Comparison of ENCODE assay signal across 26 cellular contexts in the genomic region with DNA sequence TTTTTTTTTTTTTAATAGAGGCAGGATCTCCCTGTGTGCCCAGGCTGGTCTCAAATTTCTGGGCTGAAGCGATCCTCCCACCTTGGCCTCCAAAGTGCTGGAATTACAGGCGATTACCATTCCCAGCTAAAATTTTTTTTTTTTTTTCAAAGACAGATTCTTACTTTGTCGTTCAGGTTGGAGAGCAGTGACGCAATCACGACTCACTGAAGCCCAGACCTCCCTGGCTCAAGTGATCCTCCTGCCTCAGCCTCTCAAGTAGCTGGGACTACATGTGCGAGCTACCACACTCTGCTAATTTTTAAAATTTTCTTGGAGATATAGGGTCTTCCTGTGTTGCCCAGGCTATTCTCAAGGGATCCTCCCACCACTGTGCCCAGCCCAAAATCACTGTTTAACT. TPM values are rescaled to one million over a fixed set of nuclear protein-coding genes. Genes with fewer than 3 reads are reported as not detected.
DNase-seq lines count a peak whose midpoint lies in the region; ATAC-seq and TF ChIP-seq lines count a peak whose summit lies in the region.
"Had no signal": no experiment of that assay in that cellular context is flagged by ENCODE, and none has a peak within 500 bp of the region (broad histone marks: within the 10 kb centered on the region; RNA-seq: fewer than 3 reads in every experiment).

No MANE protein-coding gene starts in this region.

- no peaks in the 10 kb centered on the region for H3K79me2 ChIP-seq in mammary epithelial cell (ENCODE audit: insufficient read depth, low read length)

- H3K27me3 ChIP-seq in MG63 = no peaks in the 10 kb centered on the region
- no peaks in the 10 kb centered on the region for H3K27me3 ChIP-seq in mammary epithelial cell (ENCODE audit: insufficient read depth, low read length)
- H3K27me3 ChIP-seq in upper lobe of right lung = no peaks in the 10 kb centered on the region
- H3K27me3 ChIP-seq: dorsolateral prefrontal cortex, right atrium auricular region had no signal

- no peaks in the 10 kb centered on the region for H4K20me1 ChIP-seq in mammary epithelial cell (ENCODE audit: insufficient read depth, low read length)

- H3K36me3 ChIP-seq in MG63 (peaks cover 43% of the 10 kb centered on the region), mammary epithelial cell (ENCODE audit: insufficient read depth, low read length) (peaks cover 10% of the 10 kb centered on the region), upper lobe of right lung (peaks cover 43% of the 10 kb centered on the region)

- in situ Hi-C loops in mammary epithelial cell (cut with MboI; ENCODE audit: low sequenced_read_pairs in 2 of 2) = no loop called here

- ATAC-seq in HG02970 (IDR thresholded peaks at IDR 0.05; ENCODE audit: low FRiP score, unreplicated experiment) = no peak
- no peak for ATAC-seq in upper lobe of right lung
- ATAC-seq: naive thymus-derived CD8-positive, alpha-beta T cell; Panc1 had no signal

- no peak for TF ChIP-seq CTCF in mammary epithelial cell (conservative IDR thresholded peaks at IDR 0.05 in 1 of 2, IDR thresholded peaks at IDR 0.05 in 1 of 2; ENCODE audit: extremely low read depth in 1 of 2, insufficient read depth in 1 of 2, low read depth in 1 of 2, low read length in 2 of 2)
- TF ChIP-seq CTCF in upper lobe of right lung (IDR thresholded peaks at IDR 0.05) = no peak

- BruUV-seq in mammary epithelial cell (replicated peaks; lab: Mats Ljungman, UMichigan) = no TSS peak

- no peak overlapping the region for H3K4me3 ChIP-seq in MG63
- H3K4me3 ChIP-seq in mammary epithelial cell (replicated peaks in 1 of 3; ENCODE audit: insufficient read depth in 1 of 3, low read depth in 2 of 3, low read length in 3 of 3) = no peak overlapping the region
- no peak overlapping the region for H3K4me3 ChIP-seq in upper lobe of right lung
- H3K4me3 ChIP-seq: dorsolateral prefrontal cortex, right atrium auricular region, SK-N-MC had no signal

- H3K9me3 ChIP-seq in MG63 = no peaks in the 10 kb centered on the region
- no peaks in the 10 kb centered on the region for H3K9me3 ChIP-seq in mammary epithelial cell (replicated peaks; ENCODE audit: insufficient read depth, low read length)
- H3K9me3 ChIP-seq in upper lobe of right lung = no peaks in the 10 kb centered on the region
- H3K9me3 ChIP-seq: right atrium auricular region had no signal

- H3K9ac ChIP-seq in mammary epithelial cell (ENCODE audit: insufficient read depth, low read length) = no peak overlapping the region

- H3K27ac ChIP-seq in mammary epithelial cell (ENCODE audit: insufficient read depth, low read depth, low read length) = no peak overlapping the region
- H3K27ac ChIP-seq in upper lobe of right lung = no peak overlapping the region
- H3K27ac ChIP-seq: dorsolateral prefrontal cortex, epithelial cell of prostate, right atrium auricular region, SK-N-MC, WERI-Rb-1 had no signal

- H2AFZ ChIP-seq in mammary epithelial cell (ENCODE audit: low read depth, low read length) = no peak overlapping the region

- H3K4me1 ChIP-seq in mammary epithelial cell (ENCODE audit: insufficient read depth, low read length) (no peaks in the 10 kb centered on the region), upper lobe of right lung (no peaks in the 10 kb centered on the region)
- H3K4me1 ChIP-seq: right atrium auricular region had no signal

- intact Hi-C loops in mammary epithelial cell (cut with micrococcal nuclease) = no loop called here
- intact Hi-C loops in upper lobe of right lung (cut with DNase I) = no loop called here

- 93% methylated on average over 6 of the region's 6 CpGs for WGBS in mammary epithelial cell (ENCODE audit: low coverage, missing lambda C conversion rate)

- dilution Hi-C loops in mammary epithelial cell (cut with HindIII; ENCODE audit: low sequenced_read_pairs) = no loop called here

- DNase-seq in EL (peak; percentile 49), MG63 (peak; percentile 52), mammary epithelial cell (peak; percentile 12), kidney tubule cell (ENCODE audit: low spot score) (peak; percentile 35), NCI-H82 (lab: John Stamatoyannopoulos, UW) (no peak), NCI-H1417 treated with DMSO at 0.1 percent for 48 hours (lab: John Stamatoyannopoulos, UW) (no peak), upper lobe of right lung (no peak)
- DNase-seq: activated CD8-positive, alpha-beta memory T cell treated with anti-CD3 and anti-CD28 coated beads, Interleukin-2, amount 50 U/mL, for 48 hours; activated effector memory CD4-positive, alpha-beta T cell treated with anti-CD3 and anti-CD28 coated beads, Interleukin-2, amount 50 U/mL, for 16 hours; CD4-positive, CD25-positive, alpha-beta regulatory T cell; central memory CD4-positive, alpha-beta T cell; DMS 273 treated with DMSO at 0.1 percent for 48 hours; dorsolateral prefrontal cortex; Kasumi-1; kidney glomerular epithelial cell; naive thymus-derived CD8-positive, alpha-beta T cell; NCI-H1436 treated with DMSO at 0.1 percent for 48 hours; NCI-H345; stimulated activated CD4-positive, alpha-beta T cell treated with anti-CD3 and anti-CD28 coated beads, Interleukin-15, amount 100 ng/mL, for 24 hours; T-helper 2 cell; WERI-Rb-1 had no signal

- no peak overlapping the region for H3K4me2 ChIP-seq in mammary epithelial cell (ENCODE audit: insufficient read depth, low read depth, low read length)

- CTCF ChIA-PET in mammary epithelial cell (lab: Charles Lee; ENCODE audit: low non-redundant PET) = no interaction called here

RNA-seq across cellular contexts. Expression of gene MYO6, which starts 58.0 kb away (rescaled TPM):
- total RNA-seq in MG63 (2014; rRNA removed; shearing (Covaris generic); ENCODE audit: low replicate concordance) = 3.5 and 4.1 TPM in 2 replicates
- 10 to 100 TPM; 29.5 to 49.8 TPM for total RNA-seq in mammary epithelial cell
- polyA plus RNA-seq in mammary epithelial cell = 12.9 TPM
- polyA minus RNA-seq in mammary epithelial cell = 28.0 TPM
- 66.2 TPM for total RNA-seq in upper lobe of right lung

Comparison
In these comparisons a context has a peak if more than half of its experiments do, and no peak if none do; other contexts are left out.
1. DNase-seq: peak in EL (single experiment), MG63 (single experiment), mammary epithelial cell (single experiment) and kidney tubule cell (single experiment); none in NCI-H82 (single experiment), NCI-H1417 treated with DMSO at 0.1 percent for 48 hours (single experiment) and upper lobe of right lung (single experiment).